ENCODE assay signal across 8 cellular contexts in genomic region chr3:9915252-9916141, GRCh38. TPM values are rescaled to one million over a fixed set of nuclear protein-coding genes. Genes with fewer than 3 reads are reported as not detected.
DNase-seq lines count a peak whose midpoint lies in the region; ATAC-seq and TF ChIP-seq lines count a peak whose summit lies in the region.
"Had no signal": no experiment of that assay in that cellular context is flagged by ENCODE, and none has a peak within 500 bp of the region (broad histone marks: within the 10 kb centered on the region; RNA-seq: fewer than 3 reads in every experiment).

No MANE protein-coding gene starts in this region.

- CTCF ChIA-PET in GM10248 (lab: Yijun Ruan, JAX) = interaction anchor here (0.7 to 4.6 kb wide), 4 partner anchors 10 to 22 kb away, joined by 3 to 25 read pairs (median 6); partner anchors contain the start of genes CRELD1 and IL17RE

- peaks cover 12% of the 10 kb centered on the region for H3K4me1 Mint-ChIP-seq in T-helper 2 cell treated with Interferon-gamma antibody and Interleukin-4, amounts not matched to agents 5 μg/mL and 100 μg/mL, for 36 hours (ENCODE audit: low read depth)
- H3K4me1 Mint-ChIP-seq in stimulated activated naive CD8-positive, alpha-beta T cell treated with anti-CD3 and anti-CD28 coated beads, Interleukin-15, amount 100 ng/mL, for 72 hours = peaks cover 24% of the 10 kb centered on the region

- peaks cover 6% of the 10 kb centered on the region for H3K27me3 Mint-ChIP-seq in T-helper 2 cell treated with Interferon-gamma antibody and Interleukin-4, amounts not matched to agents 5 μg/mL and 100 μg/mL, for 36 hours (ENCODE audit: low read depth)
- H3K27me3 Mint-ChIP-seq in stimulated activated naive CD8-positive, alpha-beta T cell treated with anti-CD3 and anti-CD28 coated beads, Interleukin-15, amount 100 ng/mL, for 72 hours = peaks cover 23% of the 10 kb centered on the region

- no peak overlapping the region for H3K27ac ChIP-seq in effector memory CD4-positive, alpha-beta T cell (ENCODE audit: insufficient read depth, low read length, poor library complexity, severe bottlenecking)
- H3K27ac ChIP-seq in lung (ENCODE audit: low read depth in 1 of 2, low read length in 1 of 2) = peak overlapping the region; percentile 86 to 87

- H3K27me3 ChIP-seq in effector memory CD4-positive, alpha-beta T cell (replicated peaks; ENCODE audit: control insufficient read depth, insufficient read depth, low read length, poor library complexity, severe bottlenecking) = no peaks in the 10 kb centered on the region
- H3K27me3 ChIP-seq in lung (ENCODE audit: control insufficient read depth, insufficient read depth) = no peaks in the 10 kb centered on the region

- DNase-seq in GM10248 (ENCODE audit: extremely low spot score) (no peak), HS-27A (ENCODE audit: low read depth) (peak; percentile 46), lung (ENCODE audit: low spot score) (peak; percentile 74)
- DNase-seq in T-helper 2 cell treated with Interferon-gamma antibody and Interleukin-4, amounts not matched to agents 5 μg/mL and 100 μg/mL, for 36 hours (ENCODE audit: low spot score) = no peak
- no peak for DNase-seq in effector memory CD4-positive, alpha-beta T cell
- DNase-seq in stimulated activated naive CD8-positive, alpha-beta T cell treated with anti-CD3 and anti-CD28 coated beads, Interleukin-15, amount 100 ng/mL, for 72 hours = peak; percentile 41 to 43

- H3K9me3 ChIP-seq in effector memory CD4-positive, alpha-beta T cell (ENCODE audit: control insufficient read depth, low read length) = no peaks in the 10 kb centered on the region
- H3K9me3 ChIP-seq in lung (ENCODE audit: control insufficient read depth in 2 of 2, insufficient read depth in 1 of 2, low read length in 1 of 2) = no peaks in the 10 kb centered on the region

- no peaks in the 10 kb centered on the region for H3K9me3 Mint-ChIP-seq in T-helper 2 cell treated with Interferon-gamma antibody and Interleukin-4, amounts not matched to agents 5 μg/mL and 100 μg/mL, for 36 hours
- no peaks in the 10 kb centered on the region for H3K9me3 Mint-ChIP-seq in stimulated activated naive CD8-positive, alpha-beta T cell treated with anti-CD3 and anti-CD28 coated beads, Interleukin-15, amount 100 ng/mL, for 72 hours

- peak; percentile 43 for ATAC-seq in lung (ENCODE audit: insufficient read depth, low FRiP score)
- peak; percentile 66 for ATAC-seq in stimulated activated naive CD8-positive, alpha-beta T cell treated with anti-CD3 and anti-CD28 coated beads, Interleukin-15, amount 100 ng/mL, for 72 hours
- ATAC-seq in GM21423 (IDR thresholded peaks at IDR 0.05; ENCODE audit: unreplicated experiment) = no peak

- POLR2A ChIA-PET in GM10248 (lab: Yijun Ruan, JAX) = no interaction called here

- H3K27ac Mint-ChIP-seq in T-helper 2 cell treated with Interferon-gamma antibody and Interleukin-4, amounts not matched to agents 5 μg/mL and 100 μg/mL, for 36 hours = no peak overlapping the region
- peak overlapping the region; percentile 74 to 80 for H3K27ac Mint-ChIP-seq in stimulated activated naive CD8-positive, alpha-beta T cell treated with anti-CD3 and anti-CD28 coated beads, Interleukin-15, amount 100 ng/mL, for 72 hours

- H3K4me1 ChIP-seq in effector memory CD4-positive, alpha-beta T cell (ENCODE audit: control insufficient read depth, insufficient read depth, low read length, poor library complexity, severe bottlenecking) = peaks cover 9% of the 10 kb centered on the region
- H3K4me1 ChIP-seq in lung (ENCODE audit: control insufficient read depth in 2 of 2, insufficient read depth in 2 of 2, low read length in 2 of 2) = peaks cover 0 to 21% of the 10 kb centered on the region in 2 donors

- no peaks in the 10 kb centered on the region for H3K36me3 Mint-ChIP-seq in T-helper 2 cell treated with Interferon-gamma antibody and Interleukin-4, amounts not matched to agents 5 μg/mL and 100 μg/mL, for 36 hours (ENCODE audit: low read depth)

- TF ChIP-seq CTCF in GM10248 (IDR thresholded peaks at IDR 0.05; ENCODE audit: control extremely low read depth, extremely low read depth, low read depth, missing control alignments) (peak; percentile 45), lung (IDR thresholded peaks at IDR 0.05; ENCODE audit: control extremely low read depth, extremely low read depth) (no peak)

- no peaks in the 10 kb centered on the region for H3K36me3 ChIP-seq in effector memory CD4-positive, alpha-beta T cell (ENCODE audit: control insufficient read depth, insufficient read depth, low read length)
- peaks cover 0 to 4% of the 10 kb centered on the region in 2 donors for H3K36me3 ChIP-seq in lung (ENCODE audit: control insufficient read depth in 2 of 2, insufficient read depth in 2 of 2, low read length in 2 of 2)

- WGBS in lung, 2 donors = 1% methylated on average over 75 to 99 of the region's 99 CpGs

- H3K4me3 Mint-ChIP-seq in T-helper 2 cell treated with Interferon-gamma antibody and Interleukin-4, amounts not matched to agents 5 μg/mL and 100 μg/mL, for 36 hours = peak overlapping the region; percentile 77
- H3K4me3 Mint-ChIP-seq in stimulated activated naive CD8-positive, alpha-beta T cell treated with anti-CD3 and anti-CD28 coated beads, Interleukin-15, amount 100 ng/mL, for 72 hours = peak overlapping the region; percentile 78 to 81

- H3K4me3 ChIP-seq in effector memory CD4-positive, alpha-beta T cell (ENCODE audit: insufficient read depth, low read depth, low read length, poor library complexity, severe bottlenecking) = peak overlapping the region; percentile 63
- peak overlapping the region; percentile 42 for H3K4me3 ChIP-seq in lung

RNA-seq across cellular contexts. Expression of gene IL17RC, which starts 1.4 kb away (rescaled TPM):
- 10 to 100 TPM; 31.7 to 35.4 TPM for total RNA-seq in lung
- 10 to 100 TPM; 20.5 to 39.8 TPM for polyA plus RNA-seq in lung

RNA-seq across cellular contexts. Expression of gene IL17RE, which starts 12.8 kb away (rescaled TPM):
- total RNA-seq in lung = 10 to 100 TPM; 11.3 to 22.9 TPM
- 10 to 100 TPM in 1 of 2 donors, 1 to 10 TPM in 1; 7.0 to 26.1 TPM for polyA plus RNA-seq in lung

RNA-seq across cellular contexts. Expression of gene CRELD1, which starts 18.1 kb away (rescaled TPM):
- 10 to 100 TPM; 37.7 to 60.1 TPM for total RNA-seq in lung
- 10 to 100 TPM; 28.0 to 45.7 TPM for polyA plus RNA-seq in lung

RNA-seq across cellular contexts. Expression of gene JAGN1, which starts 25.1 kb away (rescaled TPM):
- 10 to 100 TPM; 20.7 to 28.7 TPM for total RNA-seq in lung
- polyA plus RNA-seq in lung = 10 to 100 TPM; 41.0 to 43.7 TPM

RNA-seq across cellular contexts. Expression of gene CIDEC, which starts 35.4 kb away (rescaled TPM):
- not detected for total RNA-seq in lung
- under 1 TPM in 1 of 2 donors, not detected in 1; 0.08 TPM for polyA plus RNA-seq in lung
- total RNA-seq: dermis microvascular lymphatic vessel endothelial cell had no signal

Comparison
In these comparisons a context has a peak if more than half of its experiments do, and no peak if none do; other contexts are left out.
1. DNase-seq: peak in HS-27A (single experiment), lung (single experiment) and stimulated activated naive CD8-positive, alpha-beta T cell treated with anti-CD3 and anti-CD28 coated beads, Interleukin-15, amount 100 ng/mL, for 72 hours (2 of 2); none in GM10248 (single experiment), T-helper 2 cell treated with Interferon-gamma antibody and Interleukin-4, amounts not matched to agents 5 μg/mL and 100 μg/mL, for 36 hours (single experiment) and effector memory CD4-positive, alpha-beta T cell (0 of 3).